Comparison of ENCODE assay signal across 11 cellular contexts in genomic region chr16:89155184-89155679, GRCh38. TPM values are rescaled to one million over a fixed set of nuclear protein-coding genes. Genes with fewer than 3 reads are reported as not detected.
DNase-seq lines count a peak whose midpoint lies in the region; ATAC-seq and TF ChIP-seq lines count a peak whose summit lies in the region.
"Had no signal": no experiment of that assay in that cellular context is flagged by ENCODE, and none has a peak within 500 bp of the region (broad histone marks: within the 10 kb centered on the region; RNA-seq: fewer than 3 reads in every experiment).

No MANE protein-coding gene starts in this region.

- H2AFZ ChIP-seq in SK-N-SH (ENCODE audit: low read depth) (no peak overlapping the region), MM.1S (ENCODE audit: low read length) (no peak overlapping the region)

- intact Hi-C loops in ovary (cut with DNase I) = no loop called here

- TF ChIP-seq POLR2A in ovary (IDR thresholded peaks at IDR 0.05) = no peak

- H3K9me3 ChIP-seq in SK-N-SH = no peaks in the 10 kb centered on the region
- H3K9me3 ChIP-seq in ovary = no peaks in the 10 kb centered on the region
- no peaks in the 10 kb centered on the region for H3K9me3 ChIP-seq in MM.1S (replicated peaks; ENCODE audit: insufficient read depth, low read length)

- POLR2A ChIA-PET in SK-N-SH (lab: Yijun Ruan, JAX) = no interaction called here

- no peak; a peak in 1 of 4 replicates for TF ChIP-seq EP300 in SK-N-SH (IDR thresholded peaks at IDR 0.05; ENCODE audit: borderline replicate concordance in 1 of 2, low read depth in 1 of 2, low read length in 1 of 2)
- TF ChIP-seq EP300 in ovary (IDR thresholded peaks at IDR 0.05) = no peak

- TF ChIP-seq RAD21 in SK-N-SH (IDR thresholded peaks at IDR 0.05; ENCODE audit: low read length) = no peak

- CTCF ChIA-PET in SK-N-SH (lab: Yijun Ruan, JAX) = interaction anchor here (1.1 to 2.0 kb wide), 6 partner anchors 10 to 213 kb away, joined by 3 to 9 read pairs (median 5); no protein-coding TSS in a partner anchor

- DNase-seq in AG20443 (ENCODE audit: low spot score) = peak; percentile 90
- no peak for DNase-seq in SK-N-SH
- peak; percentile 3 for DNase-seq in glomerular endothelial cell (ENCODE audit: extremely low read depth, low read depth, low spot score)
- DNase-seq in ovary = peak; percentile 58 to 88 (median 73)
- no peak for DNase-seq in NCI-H345 treated with DMSO at 0.1 percent for 48 hours (lab: John Stamatoyannopoulos, UW; ENCODE audit: unreplicated experiment)
- DNase-seq in RKO (ENCODE audit: low spot score) = no peak
- DNase-seq in MM.1S = no peak
- DNase-seq: activated gamma-delta T cell, NCI-H1436 treated with DMSO at 0.1 percent for 48 hours, T-cell had no signal

- no peaks in the 10 kb centered on the region for H3K79me2 ChIP-seq in SK-N-SH (ENCODE audit: insufficient read depth)
- H3K79me2 ChIP-seq in MM.1S (ENCODE audit: low read length) = no peaks in the 10 kb centered on the region

- no peak overlapping the region for H3K4me2 ChIP-seq in SK-N-SH
- H3K4me2 ChIP-seq in MM.1S (ENCODE audit: low read depth, low read length) = no peak overlapping the region

- H3F3A ChIP-seq in SK-N-SH (replicated peaks; ENCODE audit: insufficient read depth) (peaks cover 20% of the 10 kb centered on the region), MM.1S (ENCODE audit: insufficient read depth, low read length) (no peaks in the 10 kb centered on the region)

- H3K27ac ChIP-seq in SK-N-SH (ENCODE audit: low read depth in 2 of 2, low read length in 1 of 2) (peak overlapping the region in 1 of 2 experiments; percentile 16; a peak in 1 of 4 replicates), ovary (no peak overlapping the region), MM.1S (ENCODE audit: low read length) (no peak overlapping the region)

- TF ChIP-seq CTCF in SK-N-SH (IDR thresholded peaks at IDR 0.05) = no peak
- no peak for TF ChIP-seq CTCF in ovary (IDR thresholded peaks at IDR 0.05)
- TF ChIP-seq CTCF in MM.1S (IDR thresholded peaks at IDR 0.05; ENCODE audit: low read length) = no peak

- ATAC-seq in HG03045 (IDR thresholded peaks at IDR 0.05; ENCODE audit: unreplicated experiment) = no peak

- H3K4me1 ChIP-seq in SK-N-SH (ENCODE audit: control insufficient read depth in 1 of 2, insufficient read depth in 2 of 2, low read depth in 1 of 2, low read length in 1 of 2) (peaks cover 0 to 54% of the 10 kb centered on the region in 2 experiments; a peak in 1 of 4 replicates), ovary (ENCODE audit: insufficient read depth) (peaks cover 12% of the 10 kb centered on the region), MM.1S (ENCODE audit: low read length) (no peaks in the 10 kb centered on the region)

- 52% methylated on average over 8 of the region's 19 CpGs for whole genome bisulfite sequencing in SK-N-SH (ENCODE audit: low lambda C conversion rate)
- 10 to 16% (median 13%) methylated on average over 18 to 19 of the region's 19 CpGs for WGBS in ovary, 3 donors

- H3K27me3 ChIP-seq in SK-N-SH (ENCODE audit: insufficient read depth) = no peaks in the 10 kb centered on the region
- no peaks in the 10 kb centered on the region for H3K27me3 ChIP-seq in ovary
- no peaks in the 10 kb centered on the region for H3K27me3 ChIP-seq in MM.1S (replicated peaks; ENCODE audit: insufficient read depth, low read length)

- H3K9me2 ChIP-seq in SK-N-SH (no peaks in the 10 kb centered on the region), MM.1S (replicated peaks; ENCODE audit: insufficient read depth, low read length) (no peaks in the 10 kb centered on the region)

- H4K20me1 ChIP-seq in SK-N-SH (ENCODE audit: insufficient read depth) (no peaks in the 10 kb centered on the region), MM.1S (ENCODE audit: insufficient read depth, low read length) (no peaks in the 10 kb centered on the region)

- no peak overlapping the region for H3K9ac ChIP-seq in SK-N-SH
- no peak overlapping the region for H3K9ac ChIP-seq in MM.1S (ENCODE audit: low read length)

- H3K36me3 ChIP-seq in SK-N-SH (replicated peaks in 1 of 2; ENCODE audit: control insufficient read depth in 1 of 2, insufficient read depth in 2 of 2, low read length in 1 of 2) = no peaks in the 10 kb centered on the region
- H3K36me3 ChIP-seq in ovary = no peaks in the 10 kb centered on the region
- H3K36me3 ChIP-seq in MM.1S (replicated peaks; ENCODE audit: insufficient read depth, low read length) = no peaks in the 10 kb centered on the region

- H3K4me3 ChIP-seq in SK-N-SH (ENCODE audit: low read depth in 2 of 2, low read length in 1 of 2) (no peak overlapping the region), ovary (no peak overlapping the region), MM.1S (ENCODE audit: low read length) (no peak overlapping the region)

TF ChIP-seq in SK-N-SH, 30 proteins besides CTCF, POLR2A, EP300 and RAD21:
- peak; percentile 39; the same call in 1 of the 2 replicates for TF ChIP-seq MXI1 (IDR thresholded peaks at IDR 0.05; ENCODE audit: low read depth, low read length)
- TF ChIP-seq RCOR1 (IDR thresholded peaks at IDR 0.05; ENCODE audit: low read length) = no peak

RNA-seq across cellular contexts. Expression of gene CDH15, which starts 16.3 kb away (rescaled TPM):
- polyA plus RNA-seq in SK-N-SH (2012; rRNA removed) (0.03 and 0.08 TPM in 2 replicates), ovary (under 1 TPM in 1 of 2 donors, not detected in 1; 0.19 TPM)
- polyA plus RNA-seq in SK-N-SH (2012; cell fraction: cytosol; rRNA removed) = 0.03 and 0.04 TPM in 2 replicates
- 0.07 and 0.23 TPM in 2 replicates for polyA plus RNA-seq in SK-N-SH (2012; cell fraction: nucleus; rRNA removed)
- total RNA-seq in glomerular endothelial cell (0.06 TPM in 1 of 2 replicates, not detected in the other), ovary (under 1 TPM in 3 of 7 donors, not detected in 4; 0.10 to 0.45 (median 0.40) TPM)

RNA-seq across cellular contexts. Expression of gene SLC22A31, which starts 45.1 kb away (rescaled TPM):
- polyA plus RNA-seq in SK-N-SH (2012; rRNA removed) (0.07 and 0.16 TPM in 2 replicates), ovary (1 to 10 TPM in 1 of 2 donors, not detected in 1; 2.0 TPM)
- 0.04 TPM in 1 of 2 replicates, not detected in the other for polyA plus RNA-seq in SK-N-SH (2012; cell fraction: cytosol; rRNA removed)
- 1.5 and 2.3 TPM in 2 replicates for polyA plus RNA-seq in SK-N-SH (2012; cell fraction: nucleus; rRNA removed)
- total RNA-seq in glomerular endothelial cell (not detected in 2 replicates), ovary (1 to 10 TPM in 5 of 7 donors, under 1 TPM in 1, not detected in 1; 0.94 to 7.8 (median 3.6) TPM)

Comparison
In these comparisons a context has a peak if more than half of its experiments do, and no peak if none do; other contexts are left out.
1. DNase-seq: peak in AG20443 (single experiment), glomerular endothelial cell (single experiment) and ovary (5 of 5); none in SK-N-SH (single experiment), NCI-H345 treated with DMSO at 0.1 percent for 48 hours (single experiment), RKO (single experiment) and MM.1S (single experiment).